Comparison of ENCODE assay signal across 26 cellular contexts in genomic region chr15:60681353-60681752, GRCh38.
"Had no signal": no experiment of that assay in that cellular context is flagged by ENCODE, and none has a peak within 500 bp of the region (broad histone marks: within the 10 kb centered on the region; RNA-seq: fewer than 3 reads in every experiment).

No MANE protein-coding gene starts in this region.

- H3K9ac ChIP-seq: parathyroid adenoma had no signal

- H3K36me3 ChIP-seq: colonic mucosa, esophagus squamous epithelium, neutrophil, right atrium auricular region, sigmoid colon, transverse colon, upper lobe of right lung, vagina had no signal

- ATAC-seq: effector memory CD8-positive, alpha-beta T cell; left colon; mucosa of descending colon; upper lobe of right lung had no signal

- H3K4me1 ChIP-seq: colonic mucosa, parathyroid adenoma had no signal

- DNase-seq: colonic mucosa; dermis blood vessel endothelial cell; effector memory CD8-positive, alpha-beta T cell; erythroblast; esophagus squamous epithelium; foreskin melanocyte; hypothalamus; immature natural killer cell; islet precursor cell; kidney glomerular epithelial cell; left colon; left ventricle myocardium inferior; mucosa of descending colon; naive B cell; sigmoid colon; stimulated activated CD4-positive, alpha-beta T cell treated with anti-CD3 and anti-CD28 coated beads, Interleukin-15, amount 100 ng/mL, for 24 hours; stimulated activated CD4-positive, alpha-beta T cell treated with anti-CD3 and anti-CD28 coated beads, Interleukin-2, amount 100 ng/mL, for 48 hours; stimulated activated naive B cell treated with anti-CD40 and anti-IgM and Interleukin-4, amounts not matched to agents 10 μg/mL and 1 μg/mL and 100 μg/mL, for 72 hours; transverse colon; upper lobe of right lung had no signal

- H3K4me3 ChIP-seq: colonic mucosa, esophagus squamous epithelium, left ventricle myocardium inferior, lung, mucosa of descending colon, right atrium auricular region, sigmoid colon, skin epidermis, transverse colon, upper lobe of right lung, vagina had no signal

- H3K27ac ChIP-seq: colonic mucosa, esophagus squamous epithelium, neutrophil, parathyroid adenoma, right atrium auricular region, skin epidermis, upper lobe of right lung, vagina had no signal

- H3K27me3 ChIP-seq: colonic mucosa, esophagus squamous epithelium, neutrophil, right atrium auricular region, sigmoid colon, transverse colon, upper lobe of right lung, vagina had no signal

- H2AFZ ChIP-seq: parathyroid adenoma had no signal

- H3K79me2 ChIP-seq: parathyroid adenoma had no signal

- H3K9me3 ChIP-seq: colonic mucosa, esophagus squamous epithelium, left ventricle myocardium inferior, mucosa of descending colon, neutrophil, right atrium auricular region, sigmoid colon, transverse colon, upper lobe of right lung, vagina had no signal
